Comparison of ENCODE assay signal across 14 cellular contexts in genomic region chr6:30443657-30444450, GRCh38. TPM values are rescaled to one million over a fixed set of nuclear protein-coding genes. Genes with fewer than 3 reads are reported as not detected.
DNase-seq lines count a peak whose midpoint lies in the region; ATAC-seq and TF ChIP-seq lines count a peak whose summit lies in the region.
"Had no signal": no experiment of that assay in that cellular context is flagged by ENCODE, and none has a peak within 500 bp of the region (broad histone marks: within the 10 kb centered on the region; RNA-seq: fewer than 3 reads in every experiment).

No MANE protein-coding gene starts in this region.

- BruUV-seq in MCF 10A (replicated peaks; lab: Mats Ljungman, UMichigan), result no TSS peak

- H3K4me1 ChIP-seq in breast epithelium (no peaks in the 10 kb centered on the region), hepatocyte (ENCODE audit: insufficient read depth) (no peaks in the 10 kb centered on the region)
- H3K4me1 ChIP-seq: BLaER1, uterus had no signal

- H3K4me2 ChIP-seq in hepatocyte, result peak overlapping the region; percentile 39
- H3K4me2 ChIP-seq: BLaER1 had no signal

- H3K27ac Mint-ChIP-seq in MCF 10A (ENCODE audit: low read depth, unreplicated experiment), result no peak overlapping the region

- H3K36me3 ChIP-seq in breast epithelium, result no peaks in the 10 kb centered on the region
- H3K36me3 ChIP-seq in hepatocyte (replicated peaks; ENCODE audit: insufficient read depth, low read depth), result no peaks in the 10 kb centered on the region
- H3K36me3 ChIP-seq in brain microvascular endothelial cell (replicated peaks), result no peaks in the 10 kb centered on the region
- H3K36me3 ChIP-seq: BLaER1, spleen, uterus had no signal

- no peak overlapping the region for H3K27ac ChIP-seq in breast epithelium
- H3K27ac ChIP-seq in hepatocyte, result no peak overlapping the region
- H3K27ac ChIP-seq in brain microvascular endothelial cell, result no peak overlapping the region
- H3K27ac ChIP-seq: BLaER1, epithelial cell of prostate, spleen, uterus had no signal

- no peaks in the 10 kb centered on the region for H4K20me1 ChIP-seq in hepatocyte (ENCODE audit: insufficient read depth, poor library complexity, severe bottlenecking)
- H4K20me1 ChIP-seq: BLaER1 had no signal

- H3K4me3 ChIP-seq in breast epithelium (peak overlapping the region in 1 of 3 donors; percentile 17), hepatocyte (no peak overlapping the region), brain microvascular endothelial cell (ENCODE audit: low read depth, low read length) (no peak overlapping the region)
- H3K4me3 ChIP-seq: BLaER1, spleen, uterus had no signal

- H3K36me3 Mint-ChIP-seq in MCF 10A (ENCODE audit: insufficient read depth, unreplicated experiment), result no peaks in the 10 kb centered on the region

- H3K4me1 Mint-ChIP-seq in MCF 10A (ENCODE audit: insufficient read depth, unreplicated experiment), result peaks cover 9% of the 10 kb centered on the region
- H3K4me1 Mint-ChIP-seq: neural crest cell had no signal

- peaks cover 99% of the 10 kb centered on the region for H3K27me3 Mint-ChIP-seq in MCF 10A (ENCODE audit: insufficient read depth, unreplicated experiment)

- no peaks in the 10 kb centered on the region for H3K9me2 ChIP-seq in hepatocyte (replicated peaks; ENCODE audit: insufficient read depth)

- no peak for TF ChIP-seq POLR2A in breast epithelium (IDR thresholded peaks at IDR 0.05)

- intact Hi-C loops in MCF 10A (cut with micrococcal nuclease) (loop anchor here (5.0 kb wide), 1 partner anchor 82 kb away; no protein-coding TSS in a partner anchor), breast epithelium (cut with DNase I; ENCODE audit: low total_unique reads) (no loop called here)

- no peaks in the 10 kb centered on the region for H3K79me2 ChIP-seq in hepatocyte

- POLR2A ChIA-PET in MCF 10A (lab: Yijun Ruan, JAX), result no interaction called here

- CTCF ChIA-PET in MCF 10A (lab: Yijun Ruan, JAX), result no interaction called here

- peak overlapping the region; percentile 36 for H3K4me3 Mint-ChIP-seq in MCF 10A (ENCODE audit: unreplicated experiment)
- H3K4me3 Mint-ChIP-seq: neural crest cell had no signal

- no peak for ATAC-seq in GM19397 (IDR thresholded peaks at IDR 0.05; ENCODE audit: unreplicated experiment)

- H2AFZ ChIP-seq in hepatocyte, result no peak overlapping the region

- no peaks in the 10 kb centered on the region for H3K9me3 ChIP-seq in breast epithelium
- no peaks in the 10 kb centered on the region for H3K9me3 ChIP-seq in hepatocyte (ENCODE audit: low read depth)
- H3K9me3 ChIP-seq: BLaER1, spleen, uterus had no signal

- peak; percentile 31 for DNase-seq in MCF 10A (ENCODE audit: unreplicated experiment)
- DNase-seq in breast epithelium (ENCODE audit: low spot score in 2 of 2), result no peak
- peak; percentile 35 for DNase-seq in SW480 (ENCODE audit: low spot score)
- peak; percentile 49 for DNase-seq in hepatocyte (ENCODE audit: low spot score)
- no peak for DNase-seq in cerebellum (ENCODE audit: low spot score)
- no peak for DNase-seq in brain microvascular endothelial cell
- no peak for DNase-seq in NCI-H1417 treated with DMSO at 0.1 percent for 48 hours (lab: John Stamatoyannopoulos, UW)
- DNase-seq: spleen, T1000, uterus had no signal

- TF ChIP-seq CTCF in MCF 10A (IDR thresholded peaks at IDR 0.05; ENCODE audit: unreplicated experiment) (no peak), breast epithelium (IDR thresholded peaks at IDR 0.05) (no peak), hepatocyte (IDR thresholded peaks at IDR 0.05; ENCODE audit: poor library complexity) (no peak), brain microvascular endothelial cell (IDR thresholded peaks at IDR 0.05; ENCODE audit: low read depth, low read length, missing control alignments) (no peak)

- H3K27me3 ChIP-seq in breast epithelium, result peaks cover 0 to 72% of the 10 kb centered on the region in 2 donors
- H3K27me3 ChIP-seq in hepatocyte, result peaks cover 94% of the 10 kb centered on the region
- peaks cover 55% of the 10 kb centered on the region for H3K27me3 ChIP-seq in brain microvascular endothelial cell (replicated peaks)

- in situ Hi-C loops in brain microvascular endothelial cell (cut with HindIII; ENCODE audit: low pct_ligation_motif_present, low sequenced_read_pairs), result no loop called here

- no peaks in the 10 kb centered on the region for H3K9me3 Mint-ChIP-seq in MCF 10A (ENCODE audit: unreplicated experiment)
- H3K9me3 Mint-ChIP-seq: neural crest cell had no signal

- 51% methylated on average over 8 of the region's 20 CpGs for WGBS in hepatocyte (ENCODE audit: low lambda C conversion rate, missing lambda C conversion rate)

RNA-seq across cellular contexts. Expression of gene HLA-E, which starts 45.5 kb away (rescaled TPM):
- total RNA-seq in MCF 10A (2022) (83.6 and 103 TPM in 2 replicates), breast epithelium (100 to 1,000 TPM; 420 to 803 (median 575) TPM), hepatocyte (155 and 158 TPM in 2 replicates), cerebellum (24.1 TPM)
- polyA plus RNA-seq in hepatocyte, result 141 and 163 TPM in 2 replicates

Comparison
In these comparisons a context has a peak if more than half of its experiments do, and no peak if none do; other contexts are left out.
1. DNase-seq: peak in MCF 10A (single experiment), SW480 (single experiment) and hepatocyte (single experiment); none in breast epithelium (0 of 2), cerebellum (single experiment), brain microvascular endothelial cell (single experiment) and NCI-H1417 treated with DMSO at 0.1 percent for 48 hours (single experiment).